Comparison of ENCODE assay signal across 10 cellular contexts in genomic region chr2:223054193-223054781, GRCh38. TPM values are rescaled to one million over a fixed set of nuclear protein-coding genes. Genes with fewer than 3 reads are reported as not detected.
DNase-seq lines count a peak whose midpoint lies in the region; ATAC-seq and TF ChIP-seq lines count a peak whose summit lies in the region.
"Had no signal": no experiment of that assay in that cellular context is flagged by ENCODE, and none has a peak within 500 bp of the region (broad histone marks: within the 10 kb centered on the region; RNA-seq: fewer than 3 reads in every experiment).

No MANE protein-coding gene starts in this region.

- H3K4me3 ChIP-seq in choroid plexus epithelial cell (ENCODE audit: low read depth, low read length) (peak overlapping the region; percentile 63), lung (no peak overlapping the region)

- H3K4me1 ChIP-seq in lung (ENCODE audit: control insufficient read depth in 2 of 2, insufficient read depth in 2 of 2, low read length in 2 of 2) = peaks cover 0 to 9% of the 10 kb centered on the region in 2 donors

- 26 to 28% methylated on average over 11 of the region's 11 CpGs for WGBS in lung, 2 donors

- H3K36me3 Mint-ChIP-seq in HFFc6 (ENCODE audit: low read depth) = peaks cover 20% of the 10 kb centered on the region
- H3K36me3 Mint-ChIP-seq in CD14-positive monocyte = no peaks in the 10 kb centered on the region

- no peaks in the 10 kb centered on the region for H3K9me3 Mint-ChIP-seq in HFFc6
- peaks cover 0 to 4% (median 0%) of the 10 kb centered on the region in 7 donors for H3K9me3 Mint-ChIP-seq in CD14-positive monocyte

- no peaks in the 10 kb centered on the region for H3K27me3 Mint-ChIP-seq in HFFc6 (ENCODE audit: insufficient read depth)
- peaks cover 2 to 6% (median 2%) of the 10 kb centered on the region in 3 donors for H3K27me3 Mint-ChIP-seq in CD14-positive monocyte (ENCODE audit: low read depth in 3 of 3)

- peak overlapping the region; percentile 36 to 78 for H3K27ac ChIP-seq in lung (ENCODE audit: low read depth in 1 of 2, low read length in 1 of 2)

- H3K27ac Mint-ChIP-seq in HFFc6 (peak overlapping the region; percentile 82), CD14-positive monocyte (no peak overlapping the region)

- ATAC-seq in lung (ENCODE audit: insufficient read depth, low FRiP score) = no peak

- DNase-seq in HFFc6 (peak; percentile 50), choroid plexus epithelial cell (ENCODE audit: low read depth) (peak; percentile 77), lung (ENCODE audit: low spot score) (peak; percentile 35), stromal cell of bone marrow (ENCODE audit: low read depth) (peak; percentile 63), NCI-H82 (lab: John Stamatoyannopoulos, UW) (no peak), CD14-positive monocyte (ENCODE audit: low spot score) (no peak), NCI-H1417 treated with DMSO at 0.1 percent for 48 hours (lab: John Stamatoyannopoulos, UW) (no peak), T-helper 1 cell (no peak)
- DNase-seq: effector CD8-positive, alpha-beta T cell had no signal

- no peaks in the 10 kb centered on the region for H3K27me3 ChIP-seq in lung (ENCODE audit: control insufficient read depth, insufficient read depth)

- TF ChIP-seq CTCF in HFFc6 (IDR thresholded peaks at IDR 0.05) = no peak
- TF ChIP-seq CTCF in choroid plexus epithelial cell (conservative IDR thresholded peaks at IDR 0.05; ENCODE audit: low read depth, low read length) = no peak
- no peak for TF ChIP-seq CTCF in lung (IDR thresholded peaks at IDR 0.05; ENCODE audit: control extremely low read depth, extremely low read depth)
- TF ChIP-seq CTCF in CD14-positive monocyte (IDR thresholded peaks at IDR 0.05) = no peak

- no peaks in the 10 kb centered on the region for H3K36me3 ChIP-seq in lung (ENCODE audit: control insufficient read depth in 2 of 2, insufficient read depth in 2 of 2, low read length in 2 of 2)

- peak overlapping the region; percentile 91 for H3K4me3 Mint-ChIP-seq in HFFc6
- H3K4me3 Mint-ChIP-seq in CD14-positive monocyte = no peak overlapping the region

- H3K9me3 ChIP-seq in lung (ENCODE audit: control insufficient read depth in 2 of 2, insufficient read depth in 1 of 2, low read length in 1 of 2) = no peaks in the 10 kb centered on the region

- intact Hi-C loops in CD14-positive monocyte (cut with micrococcal nuclease) = no loop called here

- H3K4me1 Mint-ChIP-seq in HFFc6 (ENCODE audit: low read depth) (peaks cover 77% of the 10 kb centered on the region), CD14-positive monocyte (peaks cover 14% of the 10 kb centered on the region)

RNA-seq across cellular contexts. Expression of gene KCNE4, which starts 2.3 kb away (rescaled TPM):
- total RNA-seq in HFFc6 (2021; fragmentation: NEBNext Ultra II Directional; extraction: Animal tissue kit (Norgen Biotek cat#: 25700)) = 10 to 100 TPM in 1 of 6 experiments, 1 to 10 TPM in 5; 4.6 to 10.5 (median 5.0) TPM
- 1 to 10 TPM; 1.2 to 5.3 TPM for total RNA-seq in lung
- polyA plus RNA-seq in lung (under 1 TPM; 0.79 to 0.90 TPM), CD14-positive monocyte (not detected)
- total RNA-seq: activated CD8-positive, alpha-beta memory T cell treated with anti-CD3 and anti-CD28 coated beads for 36 hours had no signal

Comparison
In these comparisons a context has a peak if more than half of its experiments do, and no peak if none do; other contexts are left out.
1. DNase-seq: peak in HFFc6 (single experiment), choroid plexus epithelial cell (single experiment), lung (single experiment) and stromal cell of bone marrow (single experiment); none in NCI-H82 (single experiment), CD14-positive monocyte (single experiment), NCI-H1417 treated with DMSO at 0.1 percent for 48 hours (single experiment) and T-helper 1 cell (0 of 5).